Comparison of ENCODE assay signal across 13 cellular contexts in the genomic region with DNA sequence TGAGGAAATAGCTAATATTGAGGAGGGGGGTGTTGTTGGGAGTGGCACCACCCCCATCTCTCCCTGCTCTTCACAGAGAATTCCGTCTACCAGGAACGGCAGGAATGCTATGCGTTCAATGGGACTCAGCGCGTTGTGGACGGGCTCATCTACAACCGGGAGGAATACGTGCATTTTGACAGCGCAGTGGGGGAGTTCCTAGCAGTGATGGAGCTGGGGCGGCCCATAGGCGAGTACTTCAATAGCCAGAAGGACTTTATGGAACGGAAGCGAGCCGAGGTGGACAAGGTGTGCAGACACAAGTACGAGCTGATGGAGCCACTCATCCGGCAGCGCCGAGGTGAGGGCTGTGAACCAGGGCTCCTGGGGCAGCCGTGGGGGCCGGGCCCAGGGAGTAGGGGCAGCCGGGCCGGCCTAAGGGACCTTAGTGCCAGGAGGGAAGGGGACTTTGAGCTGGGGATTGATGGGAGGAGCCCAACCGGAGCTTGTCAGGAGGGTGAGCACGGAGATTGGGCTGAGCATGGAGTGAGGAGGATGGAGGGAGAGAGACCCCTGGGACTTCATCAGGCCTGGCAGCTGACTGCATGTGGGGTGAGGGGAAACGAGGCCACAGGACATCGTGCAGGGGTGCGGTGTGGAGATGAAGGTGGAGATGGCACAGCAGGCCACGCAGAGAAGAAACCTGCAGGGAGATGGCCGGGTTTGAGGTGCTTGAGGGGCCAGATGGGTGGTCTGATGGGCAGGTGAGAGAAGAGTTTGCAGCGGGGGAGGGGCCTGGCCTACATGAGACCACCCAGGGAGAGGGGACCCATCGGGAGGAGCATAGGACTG. TPM values are rescaled to one million over a fixed set of nuclear protein-coding genes. Genes with fewer than 3 reads are reported as not detected.
DNase-seq lines count a peak whose midpoint lies in the region; ATAC-seq, FAIRE-seq and TF ChIP-seq lines count a peak whose summit lies in the region.
"Had no signal": no experiment of that assay in that cellular context is flagged by ENCODE, and none has a peak within 500 bp of the region (broad histone marks: within the 10 kb centered on the region; RNA-seq: fewer than 3 reads in every experiment).

No MANE protein-coding gene starts in this region.

- H3K27me3 ChIP-seq in A673 (replicated peaks; ENCODE audit: insufficient read depth, low read depth, low read length, poor library complexity) (peaks cover 39% of the 10 kb centered on the region), HepG2 (ENCODE audit: control insufficient read depth in 1 of 2, insufficient read depth in 2 of 2, low read length in 2 of 2) (peaks cover 2 to 36% of the 10 kb centered on the region in 2 experiments; a peak in 4 of 5 replicates)

- H3K27ac ChIP-seq in A673 (ENCODE audit: low read depth, low read length, poor library complexity, severe bottlenecking), result no peak overlapping the region
- no peak overlapping the region for H3K27ac ChIP-seq in HepG2 (ENCODE audit: extremely low read length, insufficient read depth, low read length)
- H3K27ac ChIP-seq: upper lobe of left lung had no signal

- H3K9me3 Mint-ChIP-seq in activated naive CD8-positive, alpha-beta T cell treated with anti-CD3 and anti-CD28 coated beads, Interleukin-2, amount 10 ng/mL, durations not matched to agents 7 days and 5 days, result no peaks in the 10 kb centered on the region

- peak; percentile 27 for ATAC-seq in activated naive CD8-positive, alpha-beta T cell treated with anti-CD3 and anti-CD28 coated beads, Interleukin-2, amount 10 ng/mL, durations not matched to agents 7 days and 5 days (ENCODE audit: low read depth)
- peak; percentile 48 for ATAC-seq in HepG2
- ATAC-seq in HG02973 (IDR thresholded peaks at IDR 0.05; ENCODE audit: unreplicated experiment), result no peak
- ATAC-seq in HG02840 (IDR thresholded peaks at IDR 0.05; ENCODE audit: low FRiP score, unreplicated experiment), result no peak
- ATAC-seq: PC-3 had no signal

- no TSS peak for BruUV-seq in A673 (replicated peaks; lab: Mats Ljungman, UMichigan)
- BruUV-seq in HepG2 (replicated peaks; lab: Mats Ljungman, UMichigan), result no TSS peak

- no peaks in the 10 kb centered on the region for H4K20me1 ChIP-seq in HepG2 (ENCODE audit: insufficient read depth, low read length)

- H3K36me3 ChIP-seq in A673 (ENCODE audit: insufficient read depth, low read length, poor library complexity, severe bottlenecking) (no peaks in the 10 kb centered on the region), HepG2 (replicated peaks in 1 of 2; ENCODE audit: control insufficient read depth in 1 of 2, insufficient read depth in 2 of 2, low read length in 2 of 2) (no peaks in the 10 kb centered on the region)
- H3K36me3 ChIP-seq: upper lobe of left lung had no signal

- no peak for TF ChIP-seq EP300 in HepG2 (IDR thresholded peaks at IDR 0.05; ENCODE audit: low read depth in 2 of 2, low read length in 2 of 2)
- TF ChIP-seq EP300 in HepG2 (CRISPR knock-in tag; IDR thresholded peaks at IDR 0.05; ENCODE audit: borderline replicate concordance), result no peak

- TF ChIP-seq RAD21 in HepG2 (CRISPR knock-in tag; IDR thresholded peaks at IDR 0.05), result no peak

- H3K9me3 ChIP-seq in A673 (ENCODE audit: low read depth, low read length, poor library complexity, severe bottlenecking) (no peaks in the 10 kb centered on the region), HepG2 (ENCODE audit: low read length) (no peaks in the 10 kb centered on the region)
- H3K9me3 ChIP-seq: upper lobe of left lung had no signal

- POLR2A ChIA-PET in A673 (lab: Charles Lee; ENCODE audit: low non-redundant PET), result no interaction called here
- POLR2A ChIA-PET in activated naive CD8-positive, alpha-beta T cell treated with anti-CD3 and anti-CD28 coated beads, Interleukin-2, amount 10 ng/mL, durations not matched to agents 7 days and 5 days (lab: Charles Lee), result no interaction called here
- POLR2A ChIA-PET in HepG2 (lab: Yijun Ruan, JAX), result no interaction called here

- H3K27me3 Mint-ChIP-seq in activated naive CD8-positive, alpha-beta T cell treated with anti-CD3 and anti-CD28 coated beads, Interleukin-2, amount 10 ng/mL, durations not matched to agents 7 days and 5 days, result peaks cover 71% of the 10 kb centered on the region

- FAIRE-seq in HepG2 (lab: Jason Lieb, UNC), result no peak

- H3K4me2 ChIP-seq in HepG2 (ENCODE audit: low read depth, low read length), result no peak overlapping the region

- H3K4me1 Mint-ChIP-seq in activated naive CD8-positive, alpha-beta T cell treated with anti-CD3 and anti-CD28 coated beads, Interleukin-2, amount 10 ng/mL, durations not matched to agents 7 days and 5 days, result peaks cover 19% of the 10 kb centered on the region

- H3K27ac Mint-ChIP-seq in activated naive CD8-positive, alpha-beta T cell treated with anti-CD3 and anti-CD28 coated beads, Interleukin-2, amount 10 ng/mL, durations not matched to agents 7 days and 5 days, result no peak overlapping the region

- no peak overlapping the region for H2AFZ ChIP-seq in HepG2 (ENCODE audit: low read length)

- no peak for TF ChIP-seq CTCF in A673 (conservative IDR thresholded peaks at IDR 0.05; ENCODE audit: low read depth, low read length)
- TF ChIP-seq CTCF in HepG2 (CRISPR knock-in tag; IDR thresholded peaks at IDR 0.05), result no peak

- WGBS in HepG2 (ENCODE audit: low lambda C conversion rate), result 4% methylated on average over 31 of the region's 31 CpGs

- CTCF ChIA-PET in A673 (lab: Charles Lee) (interaction anchor here (0.5 to 1.2 kb wide), 4 partner anchors 9 to 1361 kb away, joined by 3 to 4 read pairs (median 4); no protein-coding TSS in a partner anchor), HepG2 (lab: Yijun Ruan, JAX; ENCODE audit: low intra/inter-chr PET ratio, low total read pairs) (no interaction called here)

- no peak for TF ChIP-seq POLR2A in HepG2 (IDR thresholded peaks at IDR 0.05; ENCODE audit: insufficient read depth in 1 of 2, low read depth in 2 of 2, low read length in 2 of 2)

- intact Hi-C loops in A673 (cut with micrococcal nuclease; ENCODE audit: unreplicated experiment) (no loop called here), HepG2 (cut with micrococcal nuclease; ENCODE audit: unreplicated experiment) (no loop called here)

- H3K4me3 Mint-ChIP-seq in activated naive CD8-positive, alpha-beta T cell treated with anti-CD3 and anti-CD28 coated beads, Interleukin-2, amount 10 ng/mL, durations not matched to agents 7 days and 5 days, result no peak overlapping the region

- in situ Hi-C loops in HepG2 (cut with HindIII; ENCODE audit: extremely low pct_ligation_motif_present, low pct_unique_long_range_greater_than_20kb), result loop anchor here (5.0 kb wide), 1 partner anchor 130 kb away; no protein-coding TSS in a partner anchor

- no peaks in the 10 kb centered on the region for H3K36me3 Mint-ChIP-seq in activated naive CD8-positive, alpha-beta T cell treated with anti-CD3 and anti-CD28 coated beads, Interleukin-2, amount 10 ng/mL, durations not matched to agents 7 days and 5 days

- H3K79me2 ChIP-seq in HepG2 (ENCODE audit: insufficient read depth, low read length), result no peaks in the 10 kb centered on the region

- DNase-seq in A673 (ENCODE audit: low spot score) (peak; percentile 15), ELR (ENCODE audit: low read depth) (peak; percentile 12), HepG2 (ENCODE audit: low spot score) (no peak), NCI-H1105 treated with DMSO at 0.1 percent for 48 hours (lab: John Stamatoyannopoulos, UW) (no peak)
- peak; percentile 39 for DNase-seq in activated naive CD8-positive, alpha-beta T cell treated with anti-CD3 and anti-CD28 coated beads, Interleukin-2, amount 10 ng/mL, durations not matched to agents 7 days and 5 days
- no peak for DNase-seq in stimulated activated CD4-positive, alpha-beta T cell treated with anti-CD3 and anti-CD28 coated beads, Interleukin-4, amount 100 ng/mL, for 24 hours
- DNase-seq: DMS153, NCI-H1092 treated with DMSO at 0.1 percent for 48 hours, occipital lobe, PC-3 had no signal

- H3K9ac ChIP-seq in HepG2 (ENCODE audit: insufficient read depth, low read depth, low read length), result no peak overlapping the region

- H3K4me3 ChIP-seq in A673 (ENCODE audit: low read depth, low read length, poor library complexity, severe bottlenecking), result no peak overlapping the region
- H3K4me3 ChIP-seq in HepG2 (replicated peaks in 1 of 3; ENCODE audit: insufficient read depth in 1 of 3, low read depth in 2 of 3, low read length in 3 of 3), result no peak overlapping the region; a peak in 1 of 6 replicates
- H3K4me3 ChIP-seq: upper lobe of left lung had no signal

- H3K4me1 ChIP-seq in A673 (ENCODE audit: insufficient read depth, low read length, poor library complexity, severe bottlenecking) (peaks cover 5% of the 10 kb centered on the region), HepG2 (ENCODE audit: insufficient read depth, low read length) (peaks cover 16% of the 10 kb centered on the region)

RNA-seq across cellular contexts. Expression of a gene that starts 41.3 kb away (rescaled TPM):
- total RNA-seq in A673 (2021) (2.3 and 2.7 TPM in 2 replicates), HepG2 (2016; rRNA removed; fragmentation: Illumina TruSeq; extraction: Trizol) (not detected in 2 replicates)
- total RNA-seq in activated naive CD8-positive, alpha-beta T cell treated with anti-CD3 and anti-CD28 coated beads, Interleukin-2, amount 10 ng/mL, durations not matched to agents 7 days and 5 days, result 10 to 100 TPM; 43.4 to 44.7 TPM
- not detected in 2 replicates for total RNA-seq in HepG2 (2016; cell fraction: cytosol; rRNA removed; fragmentation: Illumina TruSeq; extraction: Trizol; ENCODE audit: low read depth)
- not detected in 2 replicates for total RNA-seq in HepG2 (2016; cell fraction: insoluble cytoplasmic fraction; rRNA removed; fragmentation: Illumina TruSeq; extraction: Trizol)
- not detected in 2 replicates for total RNA-seq in HepG2 (2016; cell fraction: membrane; rRNA removed; fragmentation: Illumina TruSeq; extraction: Trizol)
- not detected in 2 replicates for total RNA-seq in HepG2 (2016; cell fraction: nucleus; rRNA removed; fragmentation: Illumina TruSeq; extraction: Trizol)
- polyA plus RNA-seq in HepG2 (2011; rRNA removed), result not detected in 2 replicates
- 0.09 TPM in 1 of 2 replicates, not detected in the other for polyA plus RNA-seq in HepG2 (2011; cell fraction: cytosol; rRNA removed)
- 0.21 and 0.23 TPM in 2 replicates for polyA plus RNA-seq in HepG2 (2011; cell fraction: nucleus; rRNA removed)
- polyA plus RNA-seq in HepG2 (2012), result not detected in 2 replicates
- polyA plus RNA-seq in HepG2 (2016; cell fraction: cytosol; fragmentation: Illumina TruSeq; extraction: Trizol; ENCODE audit: low read depth), result not detected in 2 replicates
- not detected in 2 replicates for polyA plus RNA-seq in HepG2 (2016; cell fraction: insoluble cytoplasmic fraction; fragmentation: Illumina TruSeq; extraction: Trizol; ENCODE audit: low read depth)
- not detected in 2 replicates for polyA plus RNA-seq in HepG2 (2016; cell fraction: membrane; fragmentation: Illumina TruSeq; extraction: Trizol; ENCODE audit: low read depth)
- polyA plus RNA-seq in HepG2 (2016; cell fraction: nucleus; fragmentation: Illumina TruSeq; extraction: Trizol; ENCODE audit: insufficient read depth, low read depth), result not detected in 2 replicates
- 0.63 TPM in 1 of 2 replicates, not detected in the other for polyA minus RNA-seq in HepG2 (2011; rRNA and poly(A)+ RNA removed; ENCODE audit: low replicate concordance)
- not detected in 2 replicates for polyA minus RNA-seq in HepG2 (2011; cell fraction: cytosol; rRNA and poly(A)+ RNA removed)
- polyA minus RNA-seq in HepG2 (2011; cell fraction: nucleus; rRNA and poly(A)+ RNA removed), result not detected in 2 replicates
- total RNA-seq: PC-3 had no signal

RNA-seq across cellular contexts. Expression of a gene that starts 43.6 kb away (rescaled TPM):
- total RNA-seq in A673 (2021) (0.35 and 0.43 TPM in 2 replicates), HepG2 (2016; rRNA removed; fragmentation: Illumina TruSeq; extraction: Trizol) (not detected in 2 replicates)
- 10 to 100 TPM; 35.7 to 39.8 TPM for total RNA-seq in activated naive CD8-positive, alpha-beta T cell treated with anti-CD3 and anti-CD28 coated beads, Interleukin-2, amount 10 ng/mL, durations not matched to agents 7 days and 5 days
- not detected in 2 replicates for total RNA-seq in HepG2 (2016; cell fraction: cytosol; rRNA removed; fragmentation: Illumina TruSeq; extraction: Trizol; ENCODE audit: low read depth)
- total RNA-seq in HepG2 (2016; cell fraction: insoluble cytoplasmic fraction; rRNA removed; fragmentation: Illumina TruSeq; extraction: Trizol), result not detected in 2 replicates
- total RNA-seq in HepG2 (2016; cell fraction: membrane; rRNA removed; fragmentation: Illumina TruSeq; extraction: Trizol), result not detected in 2 replicates
- not detected in 2 replicates for total RNA-seq in HepG2 (2016; cell fraction: nucleus; rRNA removed; fragmentation: Illumina TruSeq; extraction: Trizol)
- polyA plus RNA-seq in HepG2 (2011; rRNA removed), result not detected in 2 replicates
- 0.05 and 0.18 TPM in 2 replicates for polyA plus RNA-seq in HepG2 (2011; cell fraction: cytosol; rRNA removed)
- polyA plus RNA-seq in HepG2 (2011; cell fraction: nucleus; rRNA removed), result not detected in 2 replicates
- polyA plus RNA-seq in HepG2 (2012), result not detected in 2 replicates
- not detected in 2 replicates for polyA plus RNA-seq in HepG2 (2016; cell fraction: cytosol; fragmentation: Illumina TruSeq; extraction: Trizol; ENCODE audit: low read depth)
- not detected in 2 replicates for polyA plus RNA-seq in HepG2 (2016; cell fraction: insoluble cytoplasmic fraction; fragmentation: Illumina TruSeq; extraction: Trizol; ENCODE audit: low read depth)
- polyA plus RNA-seq in HepG2 (2016; cell fraction: membrane; fragmentation: Illumina TruSeq; extraction: Trizol; ENCODE audit: low read depth), result not detected in 2 replicates
- not detected in 2 replicates for polyA plus RNA-seq in HepG2 (2016; cell fraction: nucleus; fragmentation: Illumina TruSeq; extraction: Trizol; ENCODE audit: insufficient read depth, low read depth)
- polyA minus RNA-seq in HepG2 (2011; rRNA and poly(A)+ RNA removed; ENCODE audit: low replicate concordance), result 0.77 TPM in 1 of 2 replicates, not detected in the other
- not detected in 2 replicates for polyA minus RNA-seq in HepG2 (2011; cell fraction: cytosol; rRNA and poly(A)+ RNA removed)
- polyA minus RNA-seq in HepG2 (2011; cell fraction: nucleus; rRNA and poly(A)+ RNA removed), result not detected in 2 replicates
- total RNA-seq: PC-3 had no signal

Comparison
In these comparisons a context has a peak if more than half of its experiments do, and no peak if none do; other contexts are left out.
1. DNase-seq: peak in A673 (single experiment), ELR (single experiment) and activated naive CD8-positive, alpha-beta T cell treated with anti-CD3 and anti-CD28 coated beads, Interleukin-2, amount 10 ng/mL, durations not matched to agents 7 days and 5 days (single experiment); none in HepG2 (single experiment), NCI-H1105 treated with DMSO at 0.1 percent for 48 hours (single experiment) and stimulated activated CD4-positive, alpha-beta T cell treated with anti-CD3 and anti-CD28 coated beads, Interleukin-4, amount 100 ng/mL, for 24 hours (single experiment).
2. ATAC-seq: peak in activated naive CD8-positive, alpha-beta T cell treated with anti-CD3 and anti-CD28 coated beads, Interleukin-2, amount 10 ng/mL, durations not matched to agents 7 days and 5 days (single experiment) and HepG2 (single experiment); none in HG02973 (single experiment) and HG02840 (single experiment).
3. RNA of a gene that starts 41.3 kb away (total RNA-seq): 43.4 to 44.7 TPM in activated naive CD8-positive, alpha-beta T cell treated with anti-CD3 and anti-CD28 coated beads, Interleukin-2, amount 10 ng/mL, durations not matched to agents 7 days and 5 days; 2.3 to 2.7 TPM in A673 and not detected in HepG2; every median in the first group is over 10 times any median in the second.
4. RNA of a gene that starts 43.6 kb away (total RNA-seq): 35.7 to 39.8 TPM in activated naive CD8-positive, alpha-beta T cell treated with anti-CD3 and anti-CD28 coated beads, Interleukin-2, amount 10 ng/mL, durations not matched to agents 7 days and 5 days; 0.35 to 0.43 TPM in A673 and not detected in HepG2; every median in the first group is over 10 times any median in the second.